In genomic region chr7:70594885-70595284, GRCh38 we compare ENCODE assay signal across 6 cellular contexts.
DNase-seq lines count a peak whose midpoint lies in the region; ATAC-seq and TF ChIP-seq lines count a peak whose summit lies in the region.
"Not testable (repeated sequence)": the region's sequence is repeated elsewhere in the genome, so short reads cannot be mapped to it uniquely, and the experiment has no call there.

No MANE protein-coding gene starts in this region.

- H3K79me2 ChIP-seq in OCI-LY1 (ENCODE audit: insufficient read depth, low read length) = not testable (repeated sequence)
- peaks cover 63% of the 10 kb centered on the region for H3K79me2 ChIP-seq in neural cell (replicated peaks; ENCODE audit: insufficient read depth, low read length)

- not testable (repeated sequence) for H3K36me3 ChIP-seq in BLaER1; OCI-LY1 (ENCODE audit: insufficient read depth, low read length); neural cell (ENCODE audit: insufficient read depth, low read length); neuron (ENCODE audit: insufficient read depth, low read length)

- not testable (repeated sequence) for DNase-seq in effector memory CD8-positive, alpha-beta T cell; natural killer cell

- not testable (repeated sequence) for H3K9ac ChIP-seq in BLaER1; OCI-LY1 (ENCODE audit: low read length)
- peak overlapping the region; percentile 92 for H3K9ac ChIP-seq in neural cell (ENCODE audit: low read length)

- not testable (repeated sequence) for H3K9me2 ChIP-seq in OCI-LY1 (ENCODE audit: low read depth, low read length); neural cell (ENCODE audit: insufficient read depth, low read length)

- not testable (repeated sequence) for TF ChIP-seq RAD21 in neural cell (conservative IDR thresholded peaks at IDR 0.05)

- H3K9me3 Mint-ChIP-seq in effector memory CD8-positive, alpha-beta T cell; natural killer cell: not testable (repeated sequence)

- not testable (repeated sequence) for TF ChIP-seq EP300 in neural cell (conservative IDR thresholded peaks at IDR 0.05; ENCODE audit: poor library complexity, severe bottlenecking)

- H3K4me3 ChIP-seq in BLaER1 = 0 out of 2 replicates have a peak overlapping the region, but pooled peaks have one; percentile 58
- peak overlapping the region; percentile 56 for H3K4me3 ChIP-seq in OCI-LY1 (ENCODE audit: low read depth, low read length, poor library complexity, severe bottlenecking)
- H3K4me3 ChIP-seq in neural cell (ENCODE audit: low read length) = peak overlapping the region; percentile 94
- peak overlapping the region; percentile 99 for H3K4me3 ChIP-seq in neuron (ENCODE audit: low read length)

- H3K27ac Mint-ChIP-seq in effector memory CD8-positive, alpha-beta T cell = peak overlapping the region; percentile 44 to 63
- H3K27ac Mint-ChIP-seq in natural killer cell = not testable (repeated sequence)

- not testable (repeated sequence) for H3K27ac ChIP-seq in BLaER1; OCI-LY1 (ENCODE audit: low read depth, low read length, poor library complexity, severe bottlenecking)
- peak overlapping the region; percentile 87 for H3K27ac ChIP-seq in neural cell (ENCODE audit: low read length)

- H3K4me1 Mint-ChIP-seq in effector memory CD8-positive, alpha-beta T cell (ENCODE audit: low read depth in 2 of 2) = peaks cover 14 to 21% of the 10 kb centered on the region in 2 donors
- H3K4me1 Mint-ChIP-seq in natural killer cell = peaks cover 12 to 16% of the 10 kb centered on the region in 2 donors

- H2AFZ ChIP-seq in OCI-LY1 (ENCODE audit: low read length); neural cell (ENCODE audit: low read depth, low read length); neuron (ENCODE audit: low read depth, low read length): not testable (repeated sequence)

- H3K27me3 ChIP-seq in BLaER1 = peaks cover 45% of the 10 kb centered on the region
- H3K27me3 ChIP-seq in OCI-LY1 (ENCODE audit: insufficient read depth, low read length); neural cell (ENCODE audit: insufficient read depth, low read depth, low read length); neuron (ENCODE audit: insufficient read depth, low read length): not testable (repeated sequence)

- H3K36me3 Mint-ChIP-seq in effector memory CD8-positive, alpha-beta T cell (ENCODE audit: insufficient read depth); natural killer cell: not testable (repeated sequence)

- peak overlapping the region in 1 of 2 donors; percentile 44 for H3K4me3 Mint-ChIP-seq in effector memory CD8-positive, alpha-beta T cell
- H3K4me3 Mint-ChIP-seq in natural killer cell = peak overlapping the region; percentile 25

- H3K4me2 ChIP-seq in BLaER1 (peak overlapping the region; percentile 86), OCI-LY1 (ENCODE audit: low read length) (peak overlapping the region; percentile 75; the same call in 1 of the 2 replicates), neural cell (ENCODE audit: low read length) (peak overlapping the region; percentile 76)

- H3K27me3 Mint-ChIP-seq in effector memory CD8-positive, alpha-beta T cell = peaks cover 27 to 36% of the 10 kb centered on the region in 2 donors
- peaks cover 29 to 33% of the 10 kb centered on the region in 2 donors for H3K27me3 Mint-ChIP-seq in natural killer cell (ENCODE audit: low read depth in 2 of 2)

- H4K20me1 ChIP-seq in BLaER1 (peaks cover 58% of the 10 kb centered on the region), neural cell (ENCODE audit: insufficient read depth) (peaks cover 19% of the 10 kb centered on the region)
- H4K20me1 ChIP-seq in OCI-LY1 (ENCODE audit: insufficient read depth, low read length) = not testable (repeated sequence)

- not testable (repeated sequence) for ATAC-seq in effector memory CD8-positive, alpha-beta T cell (replicated peaks); natural killer cell

- intact Hi-C loops in natural killer cell (cut with micrococcal nuclease) = loop anchor here (5.0 kb wide), 1 partner anchor 102 kb away; no protein-coding TSS in a partner anchor

- H3K4me1 ChIP-seq in BLaER1 (peaks cover 34% of the 10 kb centered on the region), OCI-LY1 (ENCODE audit: insufficient read depth, low read length, severe bottlenecking) (peaks cover 16% of the 10 kb centered on the region), neuron (ENCODE audit: insufficient read depth, low read length) (peaks cover 49% of the 10 kb centered on the region)

- H3K9me3 ChIP-seq in BLaER1; OCI-LY1 (ENCODE audit: low read length); neural cell (ENCODE audit: low read length); neuron (ENCODE audit: low read length): not testable (repeated sequence)

- TF ChIP-seq CTCF in OCI-LY1 (IDR thresholded peaks at IDR 0.05; ENCODE audit: low read length); natural killer cell (IDR thresholded peaks at IDR 0.05); neural cell (IDR thresholded peaks at IDR 0.05; ENCODE audit: poor library complexity, severe bottlenecking): not testable (repeated sequence)

- H3F3A ChIP-seq in OCI-LY1 (ENCODE audit: insufficient read depth, low read length); neural cell (ENCODE audit: insufficient read depth, low read length, poor library complexity, severe bottlenecking): not testable (repeated sequence)
